In genomic region chr13:28636677-28637317, GRCh38 we compare ENCODE assay signal across 8 cellular contexts. TPM values are rescaled to one million over a fixed set of nuclear protein-coding genes. Genes with fewer than 3 reads are reported as not detected.
DNase-seq lines count a peak whose midpoint lies in the region; ATAC-seq and TF ChIP-seq lines count a peak whose summit lies in the region.

No MANE protein-coding gene starts in this region.

- peak; percentile 63 for TF ChIP-seq CTCF in CD4-positive, alpha-beta T cell (IDR thresholded peaks at IDR 0.05)
- peak; percentile 77 to 93 (median 86) for TF ChIP-seq CTCF in heart left ventricle (IDR thresholded peaks at IDR 0.05)

- H3K9me3 ChIP-seq in CD4-positive, alpha-beta T cell (ENCODE audit: control insufficient read depth, low read length) = no peaks in the 10 kb centered on the region
- H3K9me3 ChIP-seq in heart left ventricle = no peaks in the 10 kb centered on the region

- no peak overlapping the region for H3K4me3 ChIP-seq in heart left ventricle

- intact Hi-C loops in CD4-positive, alpha-beta T cell (cut with DNase I, micrococcal nuclease) = loop anchor here (1.0 to 10.0 kb wide), 2 partner anchors 312 to 572 kb away; no protein-coding TSS in a partner anchor
- intact Hi-C loops in heart left ventricle (cut with DNase I) = loop anchor here (1.0 to 10.0 kb wide), 11 partner anchors 102 to 314 kb away; partner anchors contain the start of gene FLT1 (in 4 of the 10)

- in situ Hi-C loops in KBM-7 (cut with MboI; ENCODE audit: low pct_unique_long_range_greater_than_20kb, low sequenced_read_pairs) = no loop called here

- H3K4me1 Mint-ChIP-seq in CD4-positive, alpha-beta T cell (ENCODE audit: low read depth) = peaks cover 8% of the 10 kb centered on the region
- peaks cover 12% of the 10 kb centered on the region for H3K4me1 Mint-ChIP-seq in activated naive CD8-positive, alpha-beta T cell treated with anti-CD3 and anti-CD28 coated beads for 36 hours

- H3K27me3 ChIP-seq in CD4-positive, alpha-beta T cell (ENCODE audit: control insufficient read depth, insufficient read depth, low read length) = no peaks in the 10 kb centered on the region
- no peaks in the 10 kb centered on the region for H3K27me3 ChIP-seq in heart left ventricle

- H3K27ac ChIP-seq in CD4-positive, alpha-beta T cell (ENCODE audit: low read depth, low read length) = no peak overlapping the region
- peak overlapping the region in 8 of 12 donors; percentile 13 to 67 (median 30) for H3K27ac ChIP-seq in heart left ventricle

- no peak overlapping the region for H3K27ac Mint-ChIP-seq in CD4-positive, alpha-beta T cell
- H3K27ac Mint-ChIP-seq in activated naive CD8-positive, alpha-beta T cell treated with anti-CD3 and anti-CD28 coated beads for 36 hours = no peak overlapping the region

- no peaks in the 10 kb centered on the region for H3K9me3 Mint-ChIP-seq in CD4-positive, alpha-beta T cell
- no peaks in the 10 kb centered on the region for H3K9me3 Mint-ChIP-seq in activated naive CD8-positive, alpha-beta T cell treated with anti-CD3 and anti-CD28 coated beads for 36 hours

- no peaks in the 10 kb centered on the region for H3K36me3 ChIP-seq in heart left ventricle

- CTCF ChIA-PET in CD4-positive, alpha-beta T cell (lab: Charles Lee) = interaction anchor here (0.6 kb wide), 2 partner anchors 117 to 1652 kb away, joined by 3 read pairs; no protein-coding TSS in a partner anchor

- POLR2A ChIA-PET in CD4-positive, alpha-beta T cell (lab: Charles Lee) = interaction anchor here (0.6 kb wide), 1 partner anchor 1181 kb away, joined by 4 read pairs; no protein-coding TSS in a partner anchor

- no peaks in the 10 kb centered on the region for H3K36me3 Mint-ChIP-seq in CD4-positive, alpha-beta T cell (ENCODE audit: low read depth)
- H3K36me3 Mint-ChIP-seq in activated naive CD8-positive, alpha-beta T cell treated with anti-CD3 and anti-CD28 coated beads for 36 hours = no peaks in the 10 kb centered on the region

- H3K4me3 Mint-ChIP-seq in CD4-positive, alpha-beta T cell = no peak overlapping the region
- no peak overlapping the region for H3K4me3 Mint-ChIP-seq in activated naive CD8-positive, alpha-beta T cell treated with anti-CD3 and anti-CD28 coated beads for 36 hours

- 30 to 35% (median 33%) methylated on average over 10 of the region's 10 CpGs for WGBS in heart left ventricle, 4 donors

- peak; percentile 91 for ATAC-seq in CD4-positive, alpha-beta T cell (ENCODE audit: poor library complexity)
- ATAC-seq in GM19397 (IDR thresholded peaks at IDR 0.05; ENCODE audit: unreplicated experiment) (peak; percentile 43), heart left ventricle (peak; percentile 67 to 85 (median 76)), HG03095 (IDR thresholded peaks at IDR 0.05; ENCODE audit: unreplicated experiment) (no peak)

- TF ChIP-seq POLR2A in heart left ventricle (IDR thresholded peaks at IDR 0.05) = no peak

- peaks cover 0 to 39% (median 8%) of the 10 kb centered on the region in 12 donors for H3K4me1 ChIP-seq in heart left ventricle

- H3K27me3 Mint-ChIP-seq in CD4-positive, alpha-beta T cell = peaks cover 11% of the 10 kb centered on the region
- H3K27me3 Mint-ChIP-seq in activated naive CD8-positive, alpha-beta T cell treated with anti-CD3 and anti-CD28 coated beads for 36 hours = peaks cover 18% of the 10 kb centered on the region

- peak in 6 of 10 experiments; percentile 5 to 36 (median 16) for DNase-seq in CD4-positive, alpha-beta T cell
- DNase-seq in KBM-7 = peak; percentile 79
- DNase-seq in RPMI7951 (ENCODE audit: low read depth) = peak; percentile 54
- peak; percentile 43 for DNase-seq in activated naive CD8-positive, alpha-beta T cell treated with anti-CD3 and anti-CD28 coated beads for 36 hours
- DNase-seq in heart left ventricle = peak in 3 of 5 donors; percentile 39 to 63 (median 55)
- DNase-seq in retina = peak; percentile 51

RNA-seq across cellular contexts. Expression of gene POMP, which starts 22.1 kb away (rescaled TPM):
- 10 to 100 TPM; 25.8 to 28.5 TPM for total RNA-seq in CD4-positive, alpha-beta T cell
- 162 and 172 TPM in 2 replicates for total RNA-seq in RPMI7951 (2014; rRNA removed; shearing (Covaris generic))
- total RNA-seq in activated naive CD8-positive, alpha-beta T cell treated with anti-CD3 and anti-CD28 coated beads for 36 hours = 100 to 1,000 TPM; 134 TPM
- total RNA-seq in heart left ventricle = 100 to 1,000 TPM in 5 of 9 donors, 10 to 100 TPM in 4; 87.8 to 120 (median 102) TPM
- polyA plus RNA-seq in heart left ventricle = 100 to 1,000 TPM; 134 to 149 TPM

Comparison
In these comparisons a context has a peak if more than half of its experiments do, and no peak if none do; other contexts are left out.
1. DNase-seq: peak in every context shown above with its lines; median percentile 79 in KBM-7; 55 in heart left ventricle; 54 in RPMI7951; 51 in retina; 43 in activated naive CD8-positive, alpha-beta T cell treated with anti-CD3 and anti-CD28 coated beads for 36 hours; 16 in CD4-positive, alpha-beta T cell.